In genomic region chr2:174334781-174335604, GRCh38 we compare ENCODE assay signal across 1 cellular context.
TF ChIP-seq lines count a peak whose summit lies in the region.

Gene SP9 (plus strand): TSS chr2:174334954. CDS start chr2:174335093, 139 bp downstream.

TF ChIP-seq in K562, 482 proteins besides CTCF, POLR2A, EP300 and RAD21 (continues in another document):
- no peak for TF ChIP-seq ZBTB40 (IDR thresholded peaks at IDR 0.05)
- peak; percentile 62; the same call in 1 of the 2 replicates for TF ChIP-seq ZBTB40 (CRISPR knock-in tag; IDR thresholded peaks at IDR 0.05)
- TF ChIP-seq TEAD1 (CRISPR knock-in tag; IDR thresholded peaks at IDR 0.05): peak in 1 of 2 experiments; percentile 71; a peak in 1 of 4 replicates
- peak; percentile 73; the same call in 1 of the 2 replicates for TF ChIP-seq IRF2 (CRISPR knock-in tag; IDR thresholded peaks at IDR 0.05)
- no peak for TF ChIP-seq AFF4 (CRISPR knock-in tag; IDR thresholded peaks at IDR 0.05)
- peak; percentile 96 for TF ChIP-seq ZNF511 (CRISPR knock-in tag; IDR thresholded peaks at IDR 0.05)
- no peak for TF ChIP-seq CSDE1 (IDR thresholded peaks at IDR 0.05)
- peak; percentile 97 for TF ChIP-seq CBX8 (IDR thresholded peaks at IDR 0.05; ENCODE audit: borderline replicate concordance, extremely low read depth, low read depth, low read length, poor library complexity, severe bottlenecking)
- TF ChIP-seq CREB3L1 (IDR thresholded peaks at IDR 0.05; ENCODE audit: borderline replicate concordance, low read depth): peak; percentile 75; the same call in 1 of the 2 replicates
- no peak for TF ChIP-seq SRSF9 (IDR thresholded peaks at IDR 0.05; ENCODE audit: borderline replicate concordance, low read depth, low read length)
- TF ChIP-seq TEAD4 (IDR thresholded peaks at IDR 0.05; ENCODE audit: low read length): peak; percentile 20; the same call in 1 of the 2 replicates
- peak; percentile 92; the same call in 1 of the 2 replicates for TF ChIP-seq TEAD4 (CRISPR knock-in tag; IDR thresholded peaks at IDR 0.05; ENCODE audit: borderline replicate concordance)
- no peak for TF ChIP-seq ZNF586 (CRISPR knock-in tag; conservative IDR thresholded peaks at IDR 0.05)
- TF ChIP-seq ZNF232 (CRISPR knock-in tag; IDR thresholded peaks at IDR 0.05): peak; percentile 90; the same call in 1 of the 2 replicates
- peak; percentile 53 for TF ChIP-seq RBFOX2 (IDR thresholded peaks at IDR 0.05; ENCODE audit: low read depth, low read length)
- peak in 1 of 2 experiments; percentile 23; a peak in 1 of 4 replicates for TF ChIP-seq MAZ (CRISPR knock-in tag; conservative IDR thresholded peaks at IDR 0.05 in 1 of 2, IDR thresholded peaks at IDR 0.05 in 1 of 2)
- peak; percentile 87; the same call in 1 of the 2 replicates for TF ChIP-seq ZNF124 (CRISPR knock-in tag; IDR thresholded peaks at IDR 0.05)
- TF ChIP-seq FOXJ3 (CRISPR knock-in tag; IDR thresholded peaks at IDR 0.05): peak; percentile 32; the same call in 1 of the 2 replicates
- TF ChIP-seq TFAP4 (CRISPR knock-in tag; IDR thresholded peaks at IDR 0.05; ENCODE audit: borderline replicate concordance): peak; percentile 79
- peak; percentile 99 for TF ChIP-seq CBX2 (IDR thresholded peaks at IDR 0.05; ENCODE audit: insufficient read depth, low read length, poor library complexity, severe bottlenecking)
- TF ChIP-seq ZBTB33 (CRISPR knock-in tag; IDR thresholded peaks at IDR 0.05): peak; percentile 82
- TF ChIP-seq HNRNPLL (IDR thresholded peaks at IDR 0.05; ENCODE audit: low read depth, low read length, poor library complexity, severe bottlenecking): peak; percentile 40
- no peak for TF ChIP-seq ZNF3 (CRISPR knock-in tag; IDR thresholded peaks at IDR 0.05)
- TF ChIP-seq ZSCAN29 (IDR thresholded peaks at IDR 0.05): 0 out of 2 replicates have a peak, but pooled peaks have one; percentile 33
- TF ChIP-seq ZNF518B (CRISPR knock-in tag; IDR thresholded peaks at IDR 0.05): no peak
- TF ChIP-seq ZFP36 (IDR thresholded peaks at IDR 0.05; ENCODE audit: low read depth, low read length, partially characterized antibody): peak; percentile 26
- TF ChIP-seq FOXM1 (IDR thresholded peaks at IDR 0.05; ENCODE audit: low read depth): no peak
- TF ChIP-seq FOXM1 (CRISPR knock-in tag; IDR thresholded peaks at IDR 0.05; ENCODE audit: low read depth): peak; percentile 85
- TF ChIP-seq RBM17 (IDR thresholded peaks at IDR 0.05; ENCODE audit: borderline replicate concordance, low read depth, low read length): no peak
- peak; percentile 78; the same call in 1 of the 2 replicates for TF ChIP-seq ZNF431 (CRISPR knock-in tag; IDR thresholded peaks at IDR 0.05)
- TF ChIP-seq YY1 (IDR thresholded peaks at IDR 0.05; ENCODE audit: borderline replicate concordance in 1 of 3, control insufficient read depth in 1 of 3, extremely low read depth in 1 of 3, insufficient read depth in 3 of 3, insufficient read length in 1 of 3, insufficient replicate concordance in 2 of 3, low read depth in 1 of 3, low read length in 2 of 3): peak in 1 of 3 experiments; percentile 26
- TF ChIP-seq ZNF282 (CRISPR knock-in tag; IDR thresholded peaks at IDR 0.05): peak; percentile 91; the same call in 1 of the 2 replicates
